ENCODE assay signal across 16 cellular contexts in genomic region chr6:35359346-35359743, GRCh38. TPM values are rescaled to one million over a fixed set of nuclear protein-coding genes. Genes with fewer than 3 reads are reported as not detected.
A peak's percentile ranks its signal among the peaks of the same experiment; 100 is the strongest.
DNase-seq lines count a peak whose midpoint lies in the region; ATAC-seq, FAIRE-seq and TF ChIP-seq lines count a peak whose summit lies in the region.
"Had no signal": no experiment of that assay in that cellular context is flagged by ENCODE, and none has a peak within 500 bp of the region (broad histone marks: within the 10 kb centered on the region; RNA-seq: fewer than 3 reads in every experiment).

No MANE protein-coding gene starts in this region.

- intact Hi-C loops in HepG2 (cut with micrococcal nuclease; ENCODE audit: unreplicated experiment) (no loop called here), right lobe of liver (cut with DNase I) (no loop called here)

- H3K27me3 ChIP-seq in HepG2 (ENCODE audit: control insufficient read depth in 1 of 2, insufficient read depth in 2 of 2, low read length in 2 of 2) (no peaks in the 10 kb centered on the region), right lobe of liver (no peaks in the 10 kb centered on the region), brain microvascular endothelial cell (replicated peaks) (no peaks in the 10 kb centered on the region)

- H3K4me3 ChIP-seq in HepG2 (replicated peaks in 1 of 3; ENCODE audit: insufficient read depth in 1 of 3, low read depth in 2 of 3, low read length in 3 of 3) (no peak overlapping the region), right lobe of liver (no peak overlapping the region), brain microvascular endothelial cell (ENCODE audit: low read depth, low read length) (no peak overlapping the region)
- H3K4me3 ChIP-seq: GM12878, prostate gland had no signal

- no peak for DNase-seq in HepG2 (ENCODE audit: low spot score)
- no peak for DNase-seq in right lobe of liver
- DNase-seq in brain microvascular endothelial cell: no peak
- DNase-seq in stimulated activated CD4-positive, alpha-beta T cell treated with anti-CD3 and anti-CD28 coated beads, Interleukin-2, amount 100 ng/mL, for 48 hours: no peak
- DNase-seq in HCEC 1CT: no peak
- no peak for DNase-seq in HTR-8/SVneo (ENCODE audit: insufficient read length, low spot score)
- DNase-seq in hepatic stellate cell (ENCODE audit: low spot score): no peak
- DNase-seq: activated CD4-positive, CD25-positive, alpha-beta regulatory T cell treated with anti-CD3 and anti-CD28 coated beads, Interleukin-2, amount 50 U/mL, for 72 hours; effector memory CD4-positive, alpha-beta T cell; NCI-H2227 treated with DMSO at 0.1 percent for 48 hours; SHP77 treated with DMSO at 0.1 percent for 48 hours; stimulated activated naive CD8-positive, alpha-beta T cell treated with anti-CD3 and anti-CD28 coated beads, Interleukin-15, amount 100 ng/mL, for 72 hours; T-helper 2 cell had no signal

- no peak overlapping the region for H2AFZ ChIP-seq in HepG2 (ENCODE audit: low read length)

- no peak overlapping the region for H3K4me2 ChIP-seq in HepG2 (ENCODE audit: low read depth, low read length)

- peaks cover 11 to 21% of the 10 kb centered on the region in 2 experiments; a peak in 4 of 5 replicates for H3K36me3 ChIP-seq in HepG2 (replicated peaks in 1 of 2; ENCODE audit: control insufficient read depth in 1 of 2, insufficient read depth in 2 of 2, low read length in 2 of 2)
- H3K36me3 ChIP-seq in right lobe of liver: no peaks in the 10 kb centered on the region
- peaks cover 10% of the 10 kb centered on the region for H3K36me3 ChIP-seq in brain microvascular endothelial cell (replicated peaks)
- H3K36me3 ChIP-seq: prostate gland had no signal

- TF ChIP-seq CTCF in HepG2 (CRISPR knock-in tag; IDR thresholded peaks at IDR 0.05) (no peak), right lobe of liver (IDR thresholded peaks at IDR 0.05) (no peak), brain microvascular endothelial cell (IDR thresholded peaks at IDR 0.05; ENCODE audit: low read depth, low read length, missing control alignments) (no peak), nephron (IDR thresholded peaks at IDR 0.05; ENCODE audit: unreplicated experiment in 3 of 3) (no peak)

- no peak for TF ChIP-seq RAD21 in HepG2 (CRISPR knock-in tag; IDR thresholded peaks at IDR 0.05)

- peak overlapping the region; percentile 62 to 90 (median 89) for H3K27ac Mint-ChIP-seq in nephron

- H3K36me3 Mint-ChIP-seq in nephron (ENCODE audit: low read depth): peaks cover 23% of the 10 kb centered on the region

- POLR2A ChIA-PET in HepG2 (lab: Yijun Ruan, JAX): no interaction called here

- H3K9ac ChIP-seq in HepG2 (ENCODE audit: insufficient read depth, low read depth, low read length): no peak overlapping the region

- BruUV-seq in HepG2 (replicated peaks; lab: Mats Ljungman, UMichigan): no TSS peak

- WGBS in HepG2 (ENCODE audit: low lambda C conversion rate): 95% methylated on average over 5 of the region's 5 CpGs
- 94% methylated on average over 3 of the region's 5 CpGs for WGBS in right lobe of liver (ENCODE audit: insufficient coverage, low coverage, low lambda C conversion rate, missing lambda C conversion rate)

- H3K27ac ChIP-seq in HepG2 (ENCODE audit: extremely low read length, insufficient read depth, low read length) (no peak overlapping the region), right lobe of liver (peak overlapping the region in 1 of 3 donors; percentile 78), brain microvascular endothelial cell (peak overlapping the region; percentile 43)

- ATAC-seq in HepG2: no peak
- ATAC-seq in right lobe of liver: no peak
- ATAC-seq: GM12878; stimulated activated naive CD8-positive, alpha-beta T cell treated with anti-CD3 and anti-CD28 coated beads, Interleukin-15, amount 100 ng/mL, for 72 hours had no signal

- peaks cover 70% of the 10 kb centered on the region for H3K4me1 Mint-ChIP-seq in nephron

- no peak for TF ChIP-seq EP300 in HepG2 (IDR thresholded peaks at IDR 0.05; ENCODE audit: low read depth in 2 of 2, low read length in 2 of 2)
- TF ChIP-seq EP300 in HepG2 (CRISPR knock-in tag; IDR thresholded peaks at IDR 0.05; ENCODE audit: borderline replicate concordance): no peak

- peak; percentile 18 for FAIRE-seq in HepG2 (lab: Jason Lieb, UNC)
- no peak for FAIRE-seq in HTR-8/SVneo (lab: Jason Lieb, UNC)
- FAIRE-seq: GM12878 had no signal

- no peak overlapping the region for H3K4me3 Mint-ChIP-seq in nephron
- H3K4me3 Mint-ChIP-seq: stimulated activated naive CD8-positive, alpha-beta T cell treated with anti-CD3 and anti-CD28 coated beads, Interleukin-15, amount 100 ng/mL, for 72 hours had no signal

- H3K9me3 ChIP-seq in HepG2 (ENCODE audit: low read length) (no peaks in the 10 kb centered on the region), right lobe of liver (no peaks in the 10 kb centered on the region)
- H3K9me3 ChIP-seq: prostate gland had no signal

- H3K9me3 Mint-ChIP-seq in nephron: no peaks in the 10 kb centered on the region
- H3K9me3 Mint-ChIP-seq: stimulated activated naive CD8-positive, alpha-beta T cell treated with anti-CD3 and anti-CD28 coated beads, Interleukin-15, amount 100 ng/mL, for 72 hours had no signal

- in situ Hi-C loops in HepG2 (cut with HindIII; ENCODE audit: extremely low pct_ligation_motif_present, low pct_unique_long_range_greater_than_20kb) (no loop called here), brain microvascular endothelial cell (cut with HindIII; ENCODE audit: low pct_ligation_motif_present, low sequenced_read_pairs) (no loop called here)

- peaks cover 33% of the 10 kb centered on the region for H3K4me1 ChIP-seq in HepG2 (ENCODE audit: insufficient read depth, low read length)
- H3K4me1 ChIP-seq in right lobe of liver: peaks cover 0 to 32% (median 10%) of the 10 kb centered on the region in 4 donors
- H3K4me1 ChIP-seq: prostate gland had no signal

- no peak for TF ChIP-seq POLR2A in HepG2 (IDR thresholded peaks at IDR 0.05; ENCODE audit: insufficient read depth in 1 of 2, low read depth in 2 of 2, low read length in 2 of 2)
- no peak for TF ChIP-seq POLR2A in right lobe of liver (IDR thresholded peaks at IDR 0.05)

- no peaks in the 10 kb centered on the region for H4K20me1 ChIP-seq in HepG2 (ENCODE audit: insufficient read depth, low read length)

- CTCF ChIA-PET in HepG2 (lab: Yijun Ruan, JAX; ENCODE audit: low intra/inter-chr PET ratio, low total read pairs): no interaction called here

- H3K79me2 ChIP-seq in HepG2 (ENCODE audit: insufficient read depth, low read length): peaks cover 8% of the 10 kb centered on the region

- no peaks in the 10 kb centered on the region for H3K27me3 Mint-ChIP-seq in nephron (ENCODE audit: low read depth)
- H3K27me3 Mint-ChIP-seq: stimulated activated naive CD8-positive, alpha-beta T cell treated with anti-CD3 and anti-CD28 coated beads, Interleukin-15, amount 100 ng/mL, for 72 hours had no signal

TF ChIP-seq in HepG2, 621 proteins besides CTCF, POLR2A, EP300 and RAD21:
- no peak for TF ChIP-seq ZNF839 (CRISPR knock-in tag; IDR thresholded peaks at IDR 0.05; ENCODE audit: borderline replicate concordance)
- 0 out of 2 replicates have a peak, but pooled peaks have one; percentile 2 for TF ChIP-seq MXD1 (CRISPR knock-in tag; IDR thresholded peaks at IDR 0.05)

RNA-seq across cellular contexts. Expression of gene PPARD, which starts 17.0 kb away (rescaled TPM):
- total RNA-seq in HepG2 (2016; rRNA removed; fragmentation: Illumina TruSeq; extraction: Trizol): 5.8 and 6.1 TPM in 2 replicates
- total RNA-seq in HepG2 (2016; cell fraction: cytosol; rRNA removed; fragmentation: Illumina TruSeq; extraction: Trizol; ENCODE audit: low read depth): 2.7 and 2.8 TPM in 2 replicates
- 4.8 and 5.7 TPM in 2 replicates for total RNA-seq in HepG2 (2016; cell fraction: insoluble cytoplasmic fraction; rRNA removed; fragmentation: Illumina TruSeq; extraction: Trizol)
- total RNA-seq in HepG2 (2016; cell fraction: membrane; rRNA removed; fragmentation: Illumina TruSeq; extraction: Trizol): 6.6 and 7.6 TPM in 2 replicates
- 3.7 and 4.7 TPM in 2 replicates for total RNA-seq in HepG2 (2016; cell fraction: nucleus; rRNA removed; fragmentation: Illumina TruSeq; extraction: Trizol)
- 13.3 and 16.2 TPM in 2 replicates for polyA plus RNA-seq in HepG2 (2011; rRNA removed)
- polyA plus RNA-seq in HepG2 (2011; cell fraction: cytosol; rRNA removed): 11.1 and 13.7 TPM in 2 replicates
- polyA plus RNA-seq in HepG2 (2011; cell fraction: nucleus; rRNA removed): 26.3 and 29.6 TPM in 2 replicates
- polyA plus RNA-seq in HepG2 (2012): 10.1 and 11.2 TPM in 2 replicates
- polyA plus RNA-seq in HepG2 (2016; cell fraction: cytosol; fragmentation: Illumina TruSeq; extraction: Trizol; ENCODE audit: low read depth): 1.9 and 2.4 TPM in 2 replicates
- polyA plus RNA-seq in HepG2 (2016; cell fraction: insoluble cytoplasmic fraction; fragmentation: Illumina TruSeq; extraction: Trizol; ENCODE audit: low read depth): 7.9 and 11.5 TPM in 2 replicates
- 7.6 and 8.0 TPM in 2 replicates for polyA plus RNA-seq in HepG2 (2016; cell fraction: membrane; fragmentation: Illumina TruSeq; extraction: Trizol; ENCODE audit: low read depth)
- polyA plus RNA-seq in HepG2 (2016; cell fraction: nucleus; fragmentation: Illumina TruSeq; extraction: Trizol; ENCODE audit: insufficient read depth, low read depth): 16.8 and 19.6 TPM in 2 replicates
- 8.4 and 18.8 TPM in 2 replicates for polyA minus RNA-seq in HepG2 (2011; rRNA and poly(A)+ RNA removed; ENCODE audit: low replicate concordance)
- 6.6 and 6.9 TPM in 2 replicates for polyA minus RNA-seq in HepG2 (2011; cell fraction: cytosol; rRNA and poly(A)+ RNA removed)
- 5.6 and 5.7 TPM in 2 replicates for polyA minus RNA-seq in HepG2 (2011; cell fraction: nucleus; rRNA and poly(A)+ RNA removed)
- total RNA-seq in right lobe of liver: 10 to 100 TPM in 1 of 6 experiments, 1 to 10 TPM in 5; 5.2 to 18.8 (median 5.9) TPM
